In the genomic region with DNA sequence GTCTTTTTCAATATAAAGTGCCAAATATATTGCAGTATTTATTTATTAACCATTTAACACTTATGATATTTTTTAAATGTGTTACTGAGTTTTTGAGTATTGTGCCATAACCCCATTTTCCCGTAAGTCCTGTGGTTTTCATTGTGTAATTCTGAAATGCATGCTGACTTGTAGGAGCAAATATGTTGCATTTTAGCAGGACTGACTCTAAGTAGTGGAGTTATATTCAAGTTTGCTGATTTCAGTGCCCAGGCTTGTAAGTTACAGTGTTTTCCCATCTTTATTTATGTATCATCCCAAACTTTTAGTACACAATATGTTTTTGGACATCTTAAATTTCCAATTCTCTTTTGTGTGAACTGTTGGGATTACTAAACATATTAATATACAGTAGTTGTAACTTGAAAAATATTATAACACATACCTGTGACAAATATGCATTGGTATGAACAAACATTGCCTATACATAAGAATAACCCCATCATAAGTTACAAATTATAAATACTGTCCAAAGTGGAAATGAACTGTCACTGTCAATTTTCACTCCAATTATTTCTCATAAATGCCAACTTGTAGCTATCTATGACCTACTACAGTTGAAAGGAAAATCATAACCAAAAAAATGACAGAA, we compare ENCODE assay signal across 29 cellular contexts.
A peak's percentile ranks its signal among the peaks of the same experiment; 100 is the strongest.
DNase-seq lines count a peak whose midpoint lies in the region; ATAC-seq and TF ChIP-seq lines count a peak whose summit lies in the region.
"Had no signal": no experiment of that assay in that cellular context is flagged by ENCODE, and none has a peak within 500 bp of the region (broad histone marks: within the 10 kb centered on the region; RNA-seq: fewer than 3 reads in every experiment).

No MANE protein-coding gene starts in this region.

- no peak overlapping the region for H3K9ac ChIP-seq in mammary epithelial cell (ENCODE audit: insufficient read depth, low read length)
- H3K9ac ChIP-seq in mesenchymal stem cell (ENCODE audit: low read length) = peak overlapping the region; percentile 15
- H3K9ac ChIP-seq: neural progenitor cell had no signal

- H3K27ac Mint-ChIP-seq in type B pancreatic cell = no peak overlapping the region
- H3K27ac Mint-ChIP-seq: activated CD4-positive, alpha-beta memory T cell treated with anti-CD3 and anti-CD28 coated beads, Interleukin-2, amount 10 ng/mL, durations not matched to agents 7 days and 5 days; activated naive CD8-positive, alpha-beta T cell; B cell; neural progenitor cell had no signal

- H4K8ac ChIP-seq in mesenchymal stem cell (ENCODE audit: low read length) = no peak overlapping the region

- H3K4me3 Mint-ChIP-seq in type B pancreatic cell = no peak overlapping the region
- H3K4me3 Mint-ChIP-seq: activated CD4-positive, alpha-beta memory T cell treated with anti-CD3 and anti-CD28 coated beads, Interleukin-2, amount 10 ng/mL, durations not matched to agents 7 days and 5 days; activated naive CD8-positive, alpha-beta T cell; activated T-cell treated with anti-CD3 and anti-CD28 coated beads, Interleukin-2, amount 50 U/mL, for 4 hours; B cell; central memory CD8-positive, alpha-beta T cell; neural progenitor cell had no signal

- no peak overlapping the region for H3K23ac ChIP-seq in mesenchymal stem cell (ENCODE audit: low read length in 2 of 2)

- no peaks in the 10 kb centered on the region for H3K36me3 Mint-ChIP-seq in type B pancreatic cell
- H3K36me3 Mint-ChIP-seq: neural progenitor cell had no signal

- no peak overlapping the region for H4K91ac ChIP-seq in mesenchymal stem cell (ENCODE audit: low read length)

- no peaks in the 10 kb centered on the region for H3K27me3 ChIP-seq in mammary epithelial cell (ENCODE audit: insufficient read depth, low read length)
- no peaks in the 10 kb centered on the region for H3K27me3 ChIP-seq in mesenchymal stem cell (ENCODE audit: control insufficient read depth in 1 of 2, insufficient read depth in 1 of 2, low read length in 2 of 2)
- H3K27me3 ChIP-seq: esophagus squamous epithelium, MG63, neural progenitor cell, tibial nerve had no signal

- H3K9me3 Mint-ChIP-seq in type B pancreatic cell = peaks cover 13% of the 10 kb centered on the region
- H3K9me3 Mint-ChIP-seq: central memory CD8-positive, alpha-beta T cell had no signal

- no peak for TF ChIP-seq CTCF in AG09309 (IDR thresholded peaks at IDR 0.05; ENCODE audit: control insufficient read depth, insufficient read depth, low read depth, low read length, missing control alignments)
- TF ChIP-seq CTCF in mammary epithelial cell (conservative IDR thresholded peaks at IDR 0.05 in 1 of 2, IDR thresholded peaks at IDR 0.05 in 1 of 2; ENCODE audit: extremely low read depth in 1 of 2, insufficient read depth in 1 of 2, low read depth in 1 of 2, low read length in 2 of 2) = no peak
- TF ChIP-seq CTCF in type B pancreatic cell (conservative IDR thresholded peaks at IDR 0.05) = no peak

- no peaks in the 10 kb centered on the region for H3K79me2 ChIP-seq in mammary epithelial cell (ENCODE audit: insufficient read depth, low read length)

- H2BK15ac ChIP-seq in mesenchymal stem cell (ENCODE audit: low read depth, poor library complexity, severe bottlenecking) = no peak overlapping the region

- H4K20me1 ChIP-seq in mammary epithelial cell (ENCODE audit: insufficient read depth, low read length) = no peaks in the 10 kb centered on the region

- intact Hi-C loops in mammary epithelial cell (cut with micrococcal nuclease) = no loop called here

- no peak for ATAC-seq in HG02610 (IDR thresholded peaks at IDR 0.05; ENCODE audit: unreplicated experiment)
- no peak for ATAC-seq in HG03159 (IDR thresholded peaks at IDR 0.05; ENCODE audit: unreplicated experiment)
- ATAC-seq: activated T-cell treated with anti-CD3 and anti-CD28 coated beads, Interleukin-2, amount 50 U/mL, for 4 hours; HepG2; Right ventricle myocardium inferior had no signal

- H3K4me1 Mint-ChIP-seq in type B pancreatic cell (ENCODE audit: unreplicated experiment) = no peaks in the 10 kb centered on the region
- H3K4me1 Mint-ChIP-seq: activated CD4-positive, alpha-beta memory T cell treated with anti-CD3 and anti-CD28 coated beads, Interleukin-2, amount 10 ng/mL, durations not matched to agents 7 days and 5 days; B cell; central memory CD8-positive, alpha-beta T cell; neural progenitor cell had no signal

- H2AFZ ChIP-seq in mammary epithelial cell (ENCODE audit: low read depth, low read length) (no peak overlapping the region), mesenchymal stem cell (ENCODE audit: low read depth, low read length) (no peak overlapping the region)
- H2AFZ ChIP-seq: neural progenitor cell had no signal

- H2BK5ac ChIP-seq in mesenchymal stem cell (ENCODE audit: low read depth, low read length, poor library complexity, severe bottlenecking) = no peak overlapping the region

- no TSS peak for BruUV-seq in mammary epithelial cell (replicated peaks; lab: Mats Ljungman, UMichigan)

- H3K36me3 ChIP-seq in mammary epithelial cell (ENCODE audit: insufficient read depth, low read length) (no peaks in the 10 kb centered on the region), mesenchymal stem cell (ENCODE audit: control insufficient read depth in 1 of 2, insufficient read depth in 2 of 2, low read depth in 1 of 2, low read length in 2 of 2) (no peaks in the 10 kb centered on the region)
- H3K36me3 ChIP-seq: esophagus squamous epithelium, MG63, neural progenitor cell, tibial nerve, WERI-Rb-1 had no signal

- peak; percentile 48 for DNase-seq in AG09309 (ENCODE audit: low read depth)
- peak; percentile 58 for DNase-seq in HS-5 (ENCODE audit: low read depth)
- DNase-seq in mammary epithelial cell = peak; percentile 39
- peak; percentile 20 for DNase-seq in mesenchymal stem cell
- no peak for DNase-seq in type B pancreatic cell (ENCODE audit: extremely low spot score, unreplicated experiment)
- DNase-seq in amniotic stem cell (lab: John Stamatoyannopoulos, UW) = no peak
- DNase-seq: activated CD4-positive, alpha-beta memory T cell treated with anti-CD3 and anti-CD28 coated beads, Interleukin-2, amount 10 ng/mL, durations not matched to agents 7 days and 5 days; activated T-cell treated with anti-CD3 and anti-CD28 coated beads, Interleukin-2, amount 50 U/mL, for 4 hours; Caco-2; effector CD8-positive, alpha-beta T cell; esophagus squamous epithelium; GOT3; MG63; midbrain; NCI-H2029 treated with DMSO at 0.1 percent for 48 hours; NK-92 treated with Interleukin-12 subunit alpha and Interleukin-12 subunit beta, amount 100 ng/mL, for 24 hours; retina; stimulated activated naive CD4-positive, alpha-beta T cell treated with Interleukin-2 at 50 U/mL for 16 hours; T-helper 1 cell; WERI-Rb-1 had no signal

- no peak overlapping the region for H3K18ac ChIP-seq in mesenchymal stem cell (ENCODE audit: low read depth in 1 of 2, low read length in 2 of 2)

- WGBS in mammary epithelial cell (ENCODE audit: low coverage, missing lambda C conversion rate) = 25% methylated on average over 1 of the region's 1 CpG
- 94% methylated on average over 1 of the region's 1 CpG for WGBS in mesenchymal stem cell

- in situ Hi-C loops in mammary epithelial cell (cut with MboI; ENCODE audit: low sequenced_read_pairs in 2 of 2) = no loop called here

- H3K27ac ChIP-seq in mammary epithelial cell (ENCODE audit: insufficient read depth, low read depth, low read length) (no peak overlapping the region), mesenchymal stem cell (ENCODE audit: low read length, poor library complexity, severe bottlenecking) (no peak overlapping the region)
- H3K27ac ChIP-seq: esophagus squamous epithelium, neural progenitor cell, tibial nerve, WERI-Rb-1 had no signal

- H3K4me2 ChIP-seq in mammary epithelial cell (ENCODE audit: insufficient read depth, low read depth, low read length) (peak overlapping the region; percentile 9), mesenchymal stem cell (ENCODE audit: low read length, poor library complexity, severe bottlenecking) (no peak overlapping the region)
- H3K4me2 ChIP-seq: neural progenitor cell had no signal

- H2BK12ac ChIP-seq in mesenchymal stem cell (ENCODE audit: low read length in 2 of 2) = no peak overlapping the region

- H3K4me3 ChIP-seq in AG09309 (ENCODE audit: control insufficient read depth, low read depth, low read length) (no peak overlapping the region), mammary epithelial cell (replicated peaks in 1 of 3; ENCODE audit: insufficient read depth in 1 of 3, low read depth in 2 of 3, low read length in 3 of 3) (no peak overlapping the region), mesenchymal stem cell (ENCODE audit: insufficient read depth in 1 of 2, low read depth in 1 of 2, low read length in 2 of 2) (no peak overlapping the region)
- H3K4me3 ChIP-seq: esophagus squamous epithelium, MG63, neural progenitor cell, tibial nerve had no signal

- no peaks in the 10 kb centered on the region for H3K9me3 ChIP-seq in mammary epithelial cell (replicated peaks; ENCODE audit: insufficient read depth, low read length)
- peaks cover 15% of the 10 kb centered on the region for H3K9me3 ChIP-seq in mesenchymal stem cell (ENCODE audit: control insufficient read depth, low read length)

- H2BK120ac ChIP-seq in mesenchymal stem cell (ENCODE audit: low read depth, low read length) = no peak overlapping the region

- CTCF ChIA-PET in mammary epithelial cell (lab: Charles Lee; ENCODE audit: low non-redundant PET) = no interaction called here

- H3K4ac ChIP-seq in mesenchymal stem cell (ENCODE audit: low read depth in 1 of 2, low read length in 2 of 2) = no peak overlapping the region

- no peak overlapping the region for H2AK5ac ChIP-seq in mesenchymal stem cell (ENCODE audit: low read length, severe bottlenecking)

- peaks cover 6% of the 10 kb centered on the region for H3K4me1 ChIP-seq in mammary epithelial cell (ENCODE audit: insufficient read depth, low read length)
- no peaks in the 10 kb centered on the region for H3K4me1 ChIP-seq in mesenchymal stem cell (ENCODE audit: control insufficient read depth, insufficient read depth, low read depth, low read length)
- H3K4me1 ChIP-seq: Caco-2, esophagus squamous epithelium, neural progenitor cell, tibial nerve had no signal

- H3K79me1 ChIP-seq in mesenchymal stem cell (replicated peaks; ENCODE audit: low read length, poor library complexity, severe bottlenecking) = no peaks in the 10 kb centered on the region

- no peaks in the 10 kb centered on the region for H3K27me3 Mint-ChIP-seq in type B pancreatic cell
- H3K27me3 Mint-ChIP-seq: activated CD4-positive, alpha-beta memory T cell treated with anti-CD3 and anti-CD28 coated beads, Interleukin-2, amount 10 ng/mL, durations not matched to agents 7 days and 5 days; activated naive CD8-positive, alpha-beta T cell; B cell; central memory CD8-positive, alpha-beta T cell had no signal

- dilution Hi-C loops in mammary epithelial cell (cut with HindIII; ENCODE audit: low sequenced_read_pairs) = no loop called here

- no peak overlapping the region for H3K14ac ChIP-seq in mesenchymal stem cell (ENCODE audit: low read length in 2 of 2)

Comparison
In these comparisons a context has a peak if more than half of its experiments do, and no peak if none do; other contexts are left out.
1. DNase-seq: peak in AG09309 (single experiment), HS-5 (single experiment), mammary epithelial cell (single experiment) and mesenchymal stem cell (single experiment); none in type B pancreatic cell (single experiment) and amniotic stem cell (single experiment).